ENCODE assay signal across 28 cellular contexts in genomic region chr17:50187403-50187735, GRCh38. TPM values are rescaled to one million over a fixed set of nuclear protein-coding genes. Genes with fewer than 3 reads are reported as not detected.
DNase-seq lines count a peak whose midpoint lies in the region; ATAC-seq and TF ChIP-seq lines count a peak whose summit lies in the region.
"Had no signal": no experiment of that assay in that cellular context is flagged by ENCODE, and none has a peak within 500 bp of the region (broad histone marks: within the 10 kb centered on the region; RNA-seq: fewer than 3 reads in every experiment).

No MANE protein-coding gene starts in this region.

- H3K9me3 ChIP-seq in ovary = no peaks in the 10 kb centered on the region
- H3K9me3 ChIP-seq: A549, psoas muscle, upper lobe of right lung had no signal

- no peak for DNase-seq in RWPE1 (ENCODE audit: low spot score)
- DNase-seq in fibroblast of pulmonary artery (ENCODE audit: low read depth) = peak; percentile 54
- DNase-seq in ovary = no peak
- no peak for DNase-seq in stimulated activated naive CD4-positive, alpha-beta T cell (lab: John Stamatoyannopoulos, UW)
- no peak for DNase-seq in SHP77 treated with DMSO at 0.1 percent for 48 hours (lab: John Stamatoyannopoulos, UW)
- DNase-seq: activated naive CD4-positive, alpha-beta T cell treated with anti-CD3 and anti-CD28 coated beads for 36 hours; activated T-cell treated with anti-CD3 and anti-CD28 coated beads, Interleukin-2, amount 50 U/mL, for 48 hours; anterior cingulate cortex; C1 segment of cervical spinal cord; head of caudate nucleus; left cardiac atrium; natural killer cell; NCI-H1092 treated with DMSO at 0.1 percent for 48 hours; NCI-H2029 treated with DMSO at 0.1 percent for 48 hours; NCI-H82; psoas muscle; SHP77; small intestine; stimulated activated CD4-positive, alpha-beta T cell treated with anti-CD3 and anti-CD28 coated beads, Interleukin-4, amount 100 ng/mL, for 1 hour; stimulated activated naive CD8-positive, alpha-beta T cell treated with anti-CD3 and anti-CD28 coated beads, Interleukin-15, Interleukin-2, amounts not matched to agents 100 U/mL and 50 U/mL, for 24 hours; upper lobe of right lung had no signal

- no peak overlapping the region for H3K4me3 ChIP-seq in ACC112 (ENCODE audit: low read depth, low read length)
- H3K4me3 ChIP-seq in fibroblast of pulmonary artery (replicated peaks; ENCODE audit: low read depth, low read length) = no peak overlapping the region
- no peak overlapping the region for H3K4me3 ChIP-seq in ovary
- H3K4me3 ChIP-seq: A549, psoas muscle, upper lobe of right lung had no signal

- ATAC-seq in HG02588 (IDR thresholded peaks at IDR 0.05; ENCODE audit: unreplicated experiment) (no peak), HG02885 (IDR thresholded peaks at IDR 0.05; ENCODE audit: poor library complexity, unreplicated experiment) (no peak)
- ATAC-seq: activated CD4-positive, CD25-positive, alpha-beta regulatory T cell treated with anti-CD3 and anti-CD28 coated beads, Interleukin-2, amount 50 U/mL, for 24 hours; left cardiac atrium; natural killer cell; psoas muscle; stimulated activated naive CD8-positive, alpha-beta T cell treated with anti-CD3 and anti-CD28 coated beads, Interleukin-15, Interleukin-2, amounts not matched to agents 100 U/mL and 50 U/mL, for 24 hours; upper lobe of right lung had no signal

- no peak for TF ChIP-seq POLR2A in ovary (IDR thresholded peaks at IDR 0.05)

- no peak overlapping the region for H2AFZ ChIP-seq in ACC112 (ENCODE audit: low read length, unreplicated experiment)

- H3K27me3 ChIP-seq in ACC112 (ENCODE audit: insufficient read depth, low read length) = no peaks in the 10 kb centered on the region
- no peaks in the 10 kb centered on the region for H3K27me3 ChIP-seq in ovary
- H3K27me3 ChIP-seq: upper lobe of right lung had no signal

- H3K4me1 ChIP-seq in ACC112 (ENCODE audit: control insufficient read depth, insufficient read depth, low read length, unreplicated experiment) (peaks cover 75% of the 10 kb centered on the region), ovary (ENCODE audit: insufficient read depth) (peaks cover 2% of the 10 kb centered on the region)
- H3K4me1 ChIP-seq: psoas muscle had no signal

- peaks cover 27% of the 10 kb centered on the region for H3K79me2 ChIP-seq in ACC112 (ENCODE audit: control insufficient read depth, insufficient read depth, low read length, unreplicated experiment)

- intact Hi-C loops in ovary (cut with DNase I) = no loop called here

- H3K27ac ChIP-seq in ACC112 (ENCODE audit: low read depth, low read length) (peak overlapping the region; percentile 92), RWPE1 (peak overlapping the region; percentile 8; the same call in 1 of the 2 replicates), ovary (peak overlapping the region; percentile 45 to 66)
- H3K27ac ChIP-seq: psoas muscle, upper lobe of right lung had no signal

- H3K36me3 ChIP-seq in ACC112 (ENCODE audit: insufficient read depth, low read length) (peaks cover 45% of the 10 kb centered on the region; the same call in 1 of the 2 replicates), ovary (no peaks in the 10 kb centered on the region)

- CTCF ChIA-PET in RWPE1 (lab: Yijun Ruan, JAX) = interaction anchor here (0.6 to 1.6 kb wide), 4 partner anchors 9 to 165 kb away, joined by 3 to 7 read pairs (median 4); no protein-coding TSS in a partner anchor

- 14 to 20% (median 19%) methylated on average over 4 of the region's 4 CpGs for WGBS in ovary, 3 donors

- POLR2A ChIA-PET in RWPE1 (lab: Yijun Ruan, JAX; ENCODE audit: low non-redundant PET) = interaction anchor here (0.6 kb wide), 1 partner anchor 18 kb away, joined by 3 read pairs; no protein-coding TSS in a partner anchor

- TF ChIP-seq CTCF in RWPE1 (conservative IDR thresholded peaks at IDR 0.05; ENCODE audit: low read depth) (no peak), fibroblast of pulmonary artery (IDR thresholded peaks at IDR 0.05; ENCODE audit: low read length, missing control alignments) (no peak), ovary (IDR thresholded peaks at IDR 0.05) (no peak)

- TF ChIP-seq EP300 in ovary (IDR thresholded peaks at IDR 0.05) = no peak

RNA-seq across cellular contexts. Expression of gene COL1A1, which starts 14.1 kb away (rescaled TPM):
- 1,000 to 10,000 TPM in 1 of 7 donors, 100 to 1,000 TPM in 5, 10 to 100 TPM in 1; 71.2 to 1,087 (median 550) TPM for total RNA-seq in ovary
- polyA plus RNA-seq in ovary = 100 to 1,000 TPM; 260 to 321 TPM
- total RNA-seq: OCI-LY7 had no signal

RNA-seq across cellular contexts. Expression of gene SGCA, which starts 21.6 kb away (rescaled TPM):
- total RNA-seq in ovary = 1 to 10 TPM in 5 of 7 donors, under 1 TPM in 2; 0.48 to 3.4 (median 1.2) TPM
- 1 to 10 TPM; 2.2 to 3.4 TPM for polyA plus RNA-seq in ovary
- total RNA-seq: activated CD8-positive, alpha-beta memory T cell treated with anti-CD3 and anti-CD28 coated beads for 36 hours; natural killer cell had no signal

RNA-seq across cellular contexts. Expression of gene PPP1R9B, which starts 36.9 kb away (rescaled TPM):
- total RNA-seq in ovary = 100 to 1,000 TPM in 1 of 7 donors, 10 to 100 TPM in 6; 14.8 to 109 (median 75.4) TPM
- 10 to 100 TPM; 17.8 to 33.0 TPM for polyA plus RNA-seq in ovary

RNA-seq across cellular contexts. Expression of gene SAMD14, which starts 57.4 kb away (rescaled TPM):
- 1 to 10 TPM in 5 of 7 donors, under 1 TPM in 2; 0.36 to 4.9 (median 1.7) TPM for total RNA-seq in ovary
- polyA plus RNA-seq in ovary = 1 to 10 TPM in 1 of 2 donors, under 1 TPM in 1; 0.77 to 2.2 TPM

Comparison
In these comparisons a context has a peak if more than half of its experiments do, and no peak if none do; other contexts are left out.
1. H3K27ac ChIP-seq: peak in every context shown above with its lines; median percentile 92 in ACC112; 56 in ovary; 8 in RWPE1.